In the genomic region with DNA sequence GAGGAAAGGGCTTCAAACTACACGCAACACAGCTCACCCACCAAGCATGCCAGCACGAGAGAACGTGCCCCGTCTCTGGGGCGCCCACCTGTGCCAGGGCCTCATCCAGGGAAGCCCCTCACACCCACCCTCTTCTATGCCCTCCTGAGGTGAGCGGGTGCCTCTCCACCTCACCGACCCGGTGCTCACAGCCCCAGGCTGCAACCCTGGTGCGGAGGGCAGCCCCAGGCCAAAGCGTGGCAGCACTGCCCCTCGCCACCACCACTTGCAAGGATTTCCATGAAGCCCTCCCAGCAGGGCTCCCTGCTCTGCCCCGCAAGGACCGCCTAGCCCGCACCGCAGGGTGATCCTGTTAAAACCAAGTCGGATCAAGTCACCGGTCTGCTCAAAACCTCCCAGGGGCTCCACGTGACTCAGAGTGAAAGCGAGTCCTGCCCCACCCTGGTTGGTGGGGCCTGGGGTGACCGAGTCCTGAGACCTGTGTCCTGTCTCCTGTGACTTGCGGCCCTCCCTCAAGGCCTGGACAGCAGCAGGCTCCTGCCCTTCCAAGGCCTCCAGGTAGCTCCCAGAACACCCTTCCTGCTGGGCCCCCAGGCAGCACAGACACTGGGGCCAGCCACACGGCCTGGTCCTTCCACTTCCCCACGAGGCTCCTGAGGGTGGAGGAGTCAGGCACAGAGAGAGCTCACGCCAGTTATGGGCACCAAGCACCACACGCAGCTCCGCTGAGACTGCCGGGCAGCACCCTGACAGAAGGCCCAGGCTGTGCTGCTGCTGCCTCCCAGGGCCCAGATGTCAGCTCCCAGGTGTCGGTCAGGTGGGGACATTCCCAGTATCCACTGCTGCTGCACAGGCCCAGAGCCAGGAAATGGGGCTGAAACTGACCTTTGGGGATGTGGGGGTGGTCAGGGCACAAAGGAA, we compare ENCODE assay signal across 11 cellular contexts. TPM values are rescaled to one million over a fixed set of nuclear protein-coding genes. Genes with fewer than 3 reads are reported as not detected.
DNase-seq lines count a peak whose midpoint lies in the region; ATAC-seq and TF ChIP-seq lines count a peak whose summit lies in the region.
"Had no signal": no experiment of that assay in that cellular context is flagged by ENCODE, and none has a peak within 500 bp of the region (broad histone marks: within the 10 kb centered on the region; RNA-seq: fewer than 3 reads in every experiment).

No MANE protein-coding gene starts in this region.

- H3K9me3 Mint-ChIP-seq in mesothelial cell of epicardium: no peaks in the 10 kb centered on the region
- no peaks in the 10 kb centered on the region for H3K9me3 Mint-ChIP-seq in activated CD4-positive, alpha-beta memory T cell treated with anti-CD3 and anti-CD28 coated beads, Interleukin-2, amount 10 ng/mL, durations not matched to agents 7 days and 5 days
- H3K9me3 Mint-ChIP-seq: neural crest cell had no signal

- POLR2A ChIA-PET in activated CD4-positive, alpha-beta memory T cell treated with anti-CD3 and anti-CD28 coated beads, Interleukin-2, amount 10 ng/mL, durations not matched to agents 7 days and 5 days (lab: Charles Lee): interaction anchor here (0.5 kb wide), 1 partner anchor 36 kb away, joined by 6 read pairs; no protein-coding TSS in a partner anchor

- H3K27me3 ChIP-seq in transverse colon: no peaks in the 10 kb centered on the region

- ATAC-seq in esophagus mucosa (peak; percentile 5), HG02798 (IDR thresholded peaks at IDR 0.05; ENCODE audit: poor library complexity, unreplicated experiment) (no peak), GM19452 (IDR thresholded peaks at IDR 0.05; ENCODE audit: unreplicated experiment) (no peak)

- intact Hi-C loops in transverse colon (cut with DNase I; ENCODE audit: low total_unique reads): no loop called here

- H3K9me3 ChIP-seq in transverse colon: no peaks in the 10 kb centered on the region

- no peak for TF ChIP-seq POLR2A in transverse colon (IDR thresholded peaks at IDR 0.05)

- H3K4me1 ChIP-seq in transverse colon: peaks cover 22 to 54% (median 33%) of the 10 kb centered on the region in 4 donors

- no peak overlapping the region for H3K4me3 Mint-ChIP-seq in mesothelial cell of epicardium
- H3K4me3 Mint-ChIP-seq in activated CD4-positive, alpha-beta memory T cell treated with anti-CD3 and anti-CD28 coated beads, Interleukin-2, amount 10 ng/mL, durations not matched to agents 7 days and 5 days: no peak overlapping the region
- H3K4me3 Mint-ChIP-seq: neural crest cell had no signal

- H3K27ac Mint-ChIP-seq in mesothelial cell of epicardium: peak overlapping the region; percentile 21
- no peak overlapping the region for H3K27ac Mint-ChIP-seq in activated CD4-positive, alpha-beta memory T cell treated with anti-CD3 and anti-CD28 coated beads, Interleukin-2, amount 10 ng/mL, durations not matched to agents 7 days and 5 days

- H3K36me3 ChIP-seq in transverse colon: peaks cover 0 to 10% (median 3%) of the 10 kb centered on the region in 4 donors

- in situ Hi-C loops in transverse colon (cut with MboI; ENCODE audit: low pct_ligation_motif_present in 1 of 4, low pct_unique_long_range_greater_than_20kb in 1 of 4, low sequenced_read_pairs in 3 of 4): no loop called here

- peaks cover 23% of the 10 kb centered on the region for H3K4me1 Mint-ChIP-seq in mesothelial cell of epicardium
- H3K4me1 Mint-ChIP-seq in activated CD4-positive, alpha-beta memory T cell treated with anti-CD3 and anti-CD28 coated beads, Interleukin-2, amount 10 ng/mL, durations not matched to agents 7 days and 5 days: peaks cover 3% of the 10 kb centered on the region

- peak overlapping the region; percentile 0 to 59 (median 45) for H3K27ac ChIP-seq in transverse colon

- CTCF ChIA-PET in activated CD4-positive, alpha-beta memory T cell treated with anti-CD3 and anti-CD28 coated beads, Interleukin-2, amount 10 ng/mL, durations not matched to agents 7 days and 5 days (lab: Charles Lee): no interaction called here

- H3K27me3 Mint-ChIP-seq in mesothelial cell of epicardium (ENCODE audit: low read depth): no peaks in the 10 kb centered on the region
- H3K27me3 Mint-ChIP-seq in activated CD4-positive, alpha-beta memory T cell treated with anti-CD3 and anti-CD28 coated beads, Interleukin-2, amount 10 ng/mL, durations not matched to agents 7 days and 5 days: no peaks in the 10 kb centered on the region

- H3K36me3 Mint-ChIP-seq in mesothelial cell of epicardium: peaks cover 7% of the 10 kb centered on the region
- peaks cover 7% of the 10 kb centered on the region for H3K36me3 Mint-ChIP-seq in activated CD4-positive, alpha-beta memory T cell treated with anti-CD3 and anti-CD28 coated beads, Interleukin-2, amount 10 ng/mL, durations not matched to agents 7 days and 5 days (ENCODE audit: low read depth)

- TF ChIP-seq CTCF in mesothelial cell of epicardium (IDR thresholded peaks at IDR 0.05; ENCODE audit: unreplicated experiment) (no peak), transverse colon (IDR thresholded peaks at IDR 0.05) (no peak)

- TF ChIP-seq EP300 in transverse colon (IDR thresholded peaks at IDR 0.05; ENCODE audit: low read depth): no peak

- DNase-seq in activated CD4-positive, CD25-positive, alpha-beta regulatory T cell treated with anti-CD3 and anti-CD28 coated beads, Interleukin-2, amount 50 U/mL, for 72 hours: peak; percentile 24
- DNase-seq in activated CD4-positive, CD25-positive, alpha-beta regulatory T cell (lab: John Stamatoyannopoulos, UW): no peak
- DNase-seq in mesothelial cell of epicardium (ENCODE audit: low spot score in 2 of 2, unreplicated experiment in 2 of 2): peak in 1 of 2 experiments; percentile 8
- DNase-seq in transverse colon: peak; percentile 6
- DNase-seq in activated CD4-positive, alpha-beta memory T cell treated with anti-CD3 and anti-CD28 coated beads, Interleukin-2, amount 10 ng/mL, durations not matched to agents 7 days and 5 days: no peak
- DNase-seq: NCI-H2107; stimulated activated CD4-positive, alpha-beta T cell treated with anti-CD3 and anti-CD28 coated beads, Interleukin-4, amount 100 ng/mL, for 24 hours had no signal

- H3K4me3 ChIP-seq in transverse colon: no peak overlapping the region

- WGBS in transverse colon (ENCODE audit: low coverage in 1 of 2), 2 donors: 87% methylated on average over 21 of the region's 28 CpGs; no CpG with 5 or more reads in 1 of the 2 donors

RNA-seq across cellular contexts. Expression of a gene that starts 12.7 kb away (rescaled TPM):
- total RNA-seq in esophagus mucosa: 13.2 TPM
- 83.7 to 90.0 TPM (median 87.5 TPM) in 3 replicates for total RNA-seq in mesothelial cell of epicardium
- total RNA-seq in transverse colon: 10 to 100 TPM; 14.5 to 21.3 (median 17.2) TPM
- 10 to 100 TPM; 26.0 to 29.3 TPM for total RNA-seq in activated CD4-positive, alpha-beta memory T cell treated with anti-CD3 and anti-CD28 coated beads, Interleukin-2, amount 10 ng/mL, durations not matched to agents 7 days and 5 days

RNA-seq across cellular contexts. Expression of a gene that starts 29.9 kb away (rescaled TPM):
- 5.3 TPM for total RNA-seq in esophagus mucosa
- 14.3 to 16.4 TPM (median 16.1 TPM) in 3 replicates for total RNA-seq in mesothelial cell of epicardium
- 1 to 10 TPM; 3.2 to 6.6 (median 4.4) TPM for total RNA-seq in transverse colon
- total RNA-seq in activated CD4-positive, alpha-beta memory T cell treated with anti-CD3 and anti-CD28 coated beads, Interleukin-2, amount 10 ng/mL, durations not matched to agents 7 days and 5 days: 10 to 100 TPM in 1 of 2 experiments, 1 to 10 TPM in 1; 9.6 to 10.3 TPM

Comparison
In these comparisons a context has a peak if more than half of its experiments do, and no peak if none do; other contexts are left out.
1. DNase-seq: peak in activated CD4-positive, CD25-positive, alpha-beta regulatory T cell treated with anti-CD3 and anti-CD28 coated beads, Interleukin-2, amount 50 U/mL, for 72 hours (single experiment) and transverse colon (single experiment); none in activated CD4-positive, CD25-positive, alpha-beta regulatory T cell (0 of 4) and activated CD4-positive, alpha-beta memory T cell treated with anti-CD3 and anti-CD28 coated beads, Interleukin-2, amount 10 ng/mL, durations not matched to agents 7 days and 5 days (single experiment).